ENCODE assay signal across 8 cellular contexts in the genomic region with DNA sequence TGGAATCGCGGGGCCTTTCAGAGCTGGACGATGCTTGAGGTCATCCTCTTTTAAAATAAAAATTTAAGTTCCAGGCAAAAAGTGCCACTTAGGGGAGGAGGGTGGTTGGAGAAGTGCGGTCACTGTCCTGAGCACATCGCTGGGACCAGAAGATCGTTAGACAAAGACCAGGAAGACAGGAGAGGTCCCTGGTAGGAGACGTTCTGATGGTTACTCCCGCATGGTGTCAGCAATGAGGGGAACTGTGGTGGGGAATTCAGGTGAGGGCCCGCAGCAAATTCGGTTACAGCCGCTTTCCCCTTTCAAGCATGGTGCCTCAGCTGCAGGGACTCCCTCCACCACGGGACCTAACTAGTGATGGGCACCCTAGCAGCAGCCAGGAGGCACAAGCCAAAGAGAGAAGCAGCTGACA. TPM values are rescaled to one million over a fixed set of nuclear protein-coding genes. Genes with fewer than 3 reads are reported as not detected.
DNase-seq lines count a peak whose midpoint lies in the region; ATAC-seq and TF ChIP-seq lines count a peak whose summit lies in the region.

No MANE protein-coding gene starts in this region.

- peak overlapping the region; percentile 99 for H3K27ac ChIP-seq in OCI-LY1 (ENCODE audit: low read depth, low read length, poor library complexity, severe bottlenecking)

- TF ChIP-seq CTCF in GM20000 (IDR thresholded peaks at IDR 0.05; ENCODE audit: extremely low read depth, missing control alignments) = no peak
- TF ChIP-seq CTCF in OCI-LY1 (IDR thresholded peaks at IDR 0.05; ENCODE audit: low read length) = no peak; the same call in 1 of the 2 replicates

- DNase-seq in AG08396 (ENCODE audit: low spot score) (peak; percentile 38), GM20000 (ENCODE audit: low spot score) (peak; percentile 30), astrocyte of the hippocampus (ENCODE audit: low read depth, low spot score) (peak; percentile 29), iPS-NIHi7 (ENCODE audit: extremely low spot score) (peak; percentile 30), sciatic nerve (ENCODE audit: low spot score) (no peak)
- peak; percentile 41 to 43 for DNase-seq in stimulated activated CD4-positive, alpha-beta T cell treated with anti-CD3 and anti-CD28 coated beads, Interleukin-2, amount 100 ng/mL, for 24 hours

- peaks cover 31% of the 10 kb centered on the region for H3K4me1 ChIP-seq in OCI-LY1 (ENCODE audit: insufficient read depth, low read length, severe bottlenecking)

- H3K9me3 ChIP-seq in OCI-LY1 (ENCODE audit: low read length) = no peaks in the 10 kb centered on the region

- H3K9ac ChIP-seq in OCI-LY1 (ENCODE audit: low read length) = peak overlapping the region; percentile 93

- no peak overlapping the region for H2AFZ ChIP-seq in OCI-LY1 (ENCODE audit: low read length)

- no peaks in the 10 kb centered on the region for H4K20me1 ChIP-seq in OCI-LY1 (ENCODE audit: insufficient read depth, low read length)

- H3K27me3 ChIP-seq in OCI-LY1 (ENCODE audit: insufficient read depth, low read length) = no peaks in the 10 kb centered on the region

- no peak for ATAC-seq in sciatic nerve
- ATAC-seq in HG02588 (IDR thresholded peaks at IDR 0.05; ENCODE audit: unreplicated experiment) = no peak

- no peaks in the 10 kb centered on the region for H3K9me2 ChIP-seq in OCI-LY1 (ENCODE audit: low read depth, low read length)

- H3K79me2 ChIP-seq in OCI-LY1 (ENCODE audit: insufficient read depth, low read length) = peaks cover 19% of the 10 kb centered on the region

- peak overlapping the region; percentile 97 for H3K4me2 ChIP-seq in OCI-LY1 (ENCODE audit: low read length)

- H3K4me3 ChIP-seq in OCI-LY1 (ENCODE audit: low read depth, low read length, poor library complexity, severe bottlenecking) = peak overlapping the region; percentile 89

- intact Hi-C loops in sciatic nerve (cut with DNase I) = no loop called here

- peaks cover 41% of the 10 kb centered on the region for H3K36me3 ChIP-seq in OCI-LY1 (ENCODE audit: insufficient read depth, low read length)

- H3F3A ChIP-seq in OCI-LY1 (ENCODE audit: insufficient read depth, low read length) = peaks cover 20% of the 10 kb centered on the region

RNA-seq across cellular contexts. Expression of a gene that starts 1.0 kb away (rescaled TPM):
- 31.9 TPM for total RNA-seq in sciatic nerve

RNA-seq across cellular contexts. Expression of a gene that starts 21.8 kb away (rescaled TPM):
- total RNA-seq in sciatic nerve = 321 TPM

RNA-seq across cellular contexts. Expression of a gene that starts 40.3 kb away (rescaled TPM):
- total RNA-seq in sciatic nerve = 17.9 TPM
